24 cellular contexts compared by ENCODE assay signal in the genomic region with DNA sequence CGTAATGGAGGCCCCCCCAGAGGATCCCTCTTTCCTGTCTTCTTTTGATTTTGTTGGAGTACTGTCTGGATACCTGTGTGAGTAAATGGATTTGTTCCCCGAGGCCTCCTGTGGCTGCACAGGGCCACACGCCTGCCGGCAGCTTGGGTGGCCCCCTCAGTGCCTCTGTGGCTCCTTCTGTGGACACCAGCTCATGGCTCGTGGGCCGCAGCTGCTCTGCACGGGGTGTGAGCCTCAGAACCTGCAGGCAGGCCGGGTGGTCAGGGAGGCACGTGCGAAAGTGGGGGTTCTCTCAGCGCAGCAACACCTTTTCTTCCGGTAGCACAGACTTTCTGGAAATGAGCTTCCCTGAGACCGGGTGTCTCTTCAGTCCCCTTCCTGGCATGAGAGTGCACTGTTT.
"Had no signal": no experiment of that assay in that cellular context is flagged by ENCODE, and none has a peak within 500 bp of the region (broad histone marks: within the 10 kb centered on the region; RNA-seq: fewer than 3 reads in every experiment).

No MANE protein-coding gene starts in this region.

- ATAC-seq: activated CD8-positive, alpha-beta memory T cell treated with anti-CD3 and anti-CD28 coated beads, Interleukin-2, amount 10 ng/mL, durations not matched to agents 7 days and 5 days; T-helper 17 cell had no signal

- DNase-seq: activated B cell treated with CpG ODN at 0.5 μM for 24 hours; activated CD4-positive, alpha-beta T cell treated with anti-CD3 and anti-CD28 coated beads for 1 hour; activated CD4-positive, alpha-beta T cell treated with anti-CD3 and anti-CD28 coated beads, Interleukin-2, amount 10 ng/mL, durations not matched to agents 24 days and 14 days; activated CD4-positive, alpha-beta T cell treated with anti-CD3 and anti-CD28 coated beads, Interleukin-2, amount 50 U/mL, for 48 hours; activated CD8-positive, alpha-beta memory T cell treated with anti-CD3 and anti-CD28 coated beads, Interleukin-2, amount 10 ng/mL, durations not matched to agents 7 days and 5 days; activated effector memory CD4-positive, alpha-beta T cell treated with Interleukin-2 at 50 U/mL for 16 hours; activated naive CD4-positive, alpha-beta T cell; aorta; caudate nucleus; KG1; NCI-H1048; NCI-H146; NCI-H187 treated with DMSO at 0.1 percent for 48 hours; NCI-H2081 treated with DMSO at 0.1 percent for 48 hours; NCI-H2227 treated with DMSO at 0.1 percent for 48 hours; NCI-H446 treated with DMSO at 0.1 percent for 48 hours; NCI-H526; NCI-H82; SIG-M5; T-helper 17 cell; T-helper 9 cell had no signal

- H3K9me3 Mint-ChIP-seq: activated B cell treated with CpG ODN at 0.5 μM for 24 hours; activated CD4-positive, alpha-beta T cell treated with anti-CD3 and anti-CD28 coated beads, Interleukin-2, amount 10 ng/mL, durations not matched to agents 24 days and 14 days; activated naive CD4-positive, alpha-beta T cell treated with anti-CD3 and anti-CD28 coated beads, Interleukin-2, amount 50 U/mL, for 24 hours; activated T-helper 1 cell treated with anti-CD3 and anti-CD28 coated beads, Interleukin-12 subunit alpha, Interleukin-12 subunit beta, Interleukin-2, Interleukin-4 antibody, amounts not matched to agents 30 ng/mL and 10 ng/mL and 1 ng/mL, durations not matched to agents 14 hours and 24 hours and 36 hours had no signal

- H3K4me3 ChIP-seq: breast epithelium had no signal

- H3K4me1 ChIP-seq: breast epithelium had no signal

- H3K27ac ChIP-seq: breast epithelium had no signal

- H3K27me3 ChIP-seq: breast epithelium had no signal

- H3K27me3 Mint-ChIP-seq: activated B cell treated with CpG ODN at 0.5 μM for 24 hours; activated CD4-positive, alpha-beta T cell treated with anti-CD3 and anti-CD28 coated beads, Interleukin-2, amount 10 ng/mL, durations not matched to agents 24 days and 14 days; activated CD8-positive, alpha-beta memory T cell treated with anti-CD3 and anti-CD28 coated beads, Interleukin-2, amount 10 ng/mL, durations not matched to agents 7 days and 5 days; activated naive CD4-positive, alpha-beta T cell treated with anti-CD3 and anti-CD28 coated beads, Interleukin-2, amount 50 U/mL, for 24 hours; T-helper 17 cell had no signal

- H3K27ac Mint-ChIP-seq: activated B cell treated with CpG ODN at 0.5 μM for 24 hours; activated CD4-positive, alpha-beta T cell treated with anti-CD3 and anti-CD28 coated beads, Interleukin-2, amount 10 ng/mL, durations not matched to agents 24 days and 14 days; activated CD8-positive, alpha-beta memory T cell treated with anti-CD3 and anti-CD28 coated beads, Interleukin-2, amount 10 ng/mL, durations not matched to agents 7 days and 5 days; activated naive CD4-positive, alpha-beta T cell treated with anti-CD3 and anti-CD28 coated beads, Interleukin-2, amount 50 U/mL, for 24 hours; activated T-helper 1 cell treated with anti-CD3 and anti-CD28 coated beads, Interleukin-12 subunit alpha, Interleukin-12 subunit beta, Interleukin-2, Interleukin-4 antibody, amounts not matched to agents 30 ng/mL and 10 ng/mL and 1 ng/mL, durations not matched to agents 14 hours and 24 hours and 36 hours; T-helper 17 cell had no signal

- H3K4me3 Mint-ChIP-seq: activated B cell treated with CpG ODN at 0.5 μM for 24 hours; activated CD4-positive, alpha-beta T cell treated with anti-CD3 and anti-CD28 coated beads, Interleukin-2, amount 10 ng/mL, durations not matched to agents 24 days and 14 days; activated CD8-positive, alpha-beta memory T cell treated with anti-CD3 and anti-CD28 coated beads, Interleukin-2, amount 10 ng/mL, durations not matched to agents 7 days and 5 days; activated naive CD4-positive, alpha-beta T cell treated with anti-CD3 and anti-CD28 coated beads, Interleukin-2, amount 50 U/mL, for 24 hours; activated T-helper 1 cell treated with anti-CD3 and anti-CD28 coated beads, Interleukin-12 subunit alpha, Interleukin-12 subunit beta, Interleukin-2, Interleukin-4 antibody, amounts not matched to agents 30 ng/mL and 10 ng/mL and 1 ng/mL, durations not matched to agents 14 hours and 24 hours and 36 hours; T-helper 17 cell had no signal

- H3K9me3 ChIP-seq: breast epithelium had no signal
